8 cellular contexts compared by ENCODE assay signal in the genomic region with DNA sequence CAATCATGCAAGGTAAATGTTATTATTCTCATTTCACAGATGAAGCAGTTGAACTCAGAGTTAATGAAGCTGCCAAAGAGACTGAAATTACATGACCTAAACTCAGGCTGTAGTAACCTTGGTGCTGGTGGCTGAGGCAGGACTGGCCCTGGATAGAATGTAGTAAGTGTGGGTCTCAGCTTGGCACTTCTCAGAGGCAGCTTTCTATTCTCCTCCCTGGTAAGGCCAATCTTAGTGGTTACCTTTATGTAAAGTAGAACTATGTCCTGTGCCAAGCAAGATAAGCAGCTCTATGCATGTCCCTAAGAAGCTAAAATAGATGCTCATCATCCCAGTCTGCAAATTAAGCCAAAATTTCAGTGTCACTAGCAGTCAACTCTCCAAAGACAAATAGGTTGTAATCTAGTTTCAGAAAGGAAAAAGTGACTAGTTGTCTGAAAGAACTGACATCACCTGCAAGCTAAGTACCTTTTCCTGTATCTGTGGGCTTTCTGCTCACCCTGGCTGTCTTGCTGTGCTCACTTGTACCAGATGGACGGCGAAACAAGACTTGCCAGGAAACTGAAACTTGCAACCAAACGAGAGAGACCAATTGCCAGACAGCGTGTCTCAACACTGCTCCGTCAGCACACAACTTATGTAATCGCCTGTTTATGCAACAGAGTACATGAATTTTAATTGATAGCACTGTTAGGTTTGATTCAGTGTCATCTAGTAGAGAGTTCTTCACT. TPM values are rescaled to one million over a fixed set of nuclear protein-coding genes. Genes with fewer than 3 reads are reported as not detected.
DNase-seq lines count a peak whose midpoint lies in the region; ATAC-seq and TF ChIP-seq lines count a peak whose summit lies in the region.

No MANE protein-coding gene starts in this region.

- peak; percentile 6 to 70 (median 19) for DNase-seq in CD8-positive, alpha-beta memory T cell
- DNase-seq in MM.1S (peak; percentile 96), activated T-helper 1 cell treated with Interleukin-2 at 50 U/mL for 16 hours (ENCODE audit: low read depth) (peak; percentile 2), right cardiac atrium (peak; percentile 27 to 66 (median 39)), nephron progenitor cell (no peak), NCI-H510A treated with DMSO at 0.1 percent for 48 hours (lab: John Stamatoyannopoulos, UW) (no peak)
- peak; percentile 14 to 42 for DNase-seq in stimulated activated CD8-positive, alpha-beta memory T cell treated with anti-CD3 and anti-CD28 coated beads, Interleukin-15, amount 100 ng/mL, for 4 hours (ENCODE audit: low read depth in 2 of 2)

- no peak overlapping the region for H3K9ac ChIP-seq in MM.1S (ENCODE audit: low read length)

- WGBS in right cardiac atrium, result 59% methylated on average over 6 of the region's 6 CpGs

- peak overlapping the region; percentile 31 for H3K4me3 ChIP-seq in CD8-positive, alpha-beta memory T cell (ENCODE audit: low read length)
- H3K4me3 ChIP-seq in MM.1S (ENCODE audit: low read length), result no peak overlapping the region
- H3K4me3 ChIP-seq in right cardiac atrium (ENCODE audit: low read length), result no peak overlapping the region

- H3K4me2 ChIP-seq in MM.1S (ENCODE audit: low read depth, low read length), result peak overlapping the region; percentile 13; the same call in 1 of the 2 replicates

- POLR2A ChIA-PET in CD8-positive, alpha-beta memory T cell (lab: Charles Lee), result no interaction called here

- peaks cover 22% of the 10 kb centered on the region for H3F3A ChIP-seq in MM.1S (ENCODE audit: insufficient read depth, low read length)

- no peaks in the 10 kb centered on the region for H4K20me1 ChIP-seq in MM.1S (ENCODE audit: insufficient read depth, low read length)

- ATAC-seq in GM21526 (IDR thresholded peaks at IDR 0.05; ENCODE audit: low FRiP score, unreplicated experiment) (peak; percentile 98), right cardiac atrium (peak; percentile 51 to 78)

- no peak overlapping the region for H2AFZ ChIP-seq in MM.1S (ENCODE audit: low read length)

- H3K4me1 ChIP-seq in CD8-positive, alpha-beta memory T cell (ENCODE audit: insufficient read depth, low read length), result peaks cover 8% of the 10 kb centered on the region
- H3K4me1 ChIP-seq in MM.1S (ENCODE audit: low read length), result peaks cover 22% of the 10 kb centered on the region
- no peaks in the 10 kb centered on the region for H3K4me1 ChIP-seq in right cardiac atrium (ENCODE audit: control insufficient read depth, insufficient read depth, low read length)

- H3K9me3 Mint-ChIP-seq in CD8-positive, alpha-beta memory T cell, result no peaks in the 10 kb centered on the region
- no peaks in the 10 kb centered on the region for H3K9me3 Mint-ChIP-seq in nephron progenitor cell

- H3K4me3 Mint-ChIP-seq in CD8-positive, alpha-beta memory T cell, result peak overlapping the region; percentile 55 to 80 (median 75)
- no peak overlapping the region for H3K4me3 Mint-ChIP-seq in nephron progenitor cell

- H3K27me3 ChIP-seq in CD8-positive, alpha-beta memory T cell (ENCODE audit: insufficient read depth, low read length, poor library complexity, severe bottlenecking), result no peaks in the 10 kb centered on the region
- H3K27me3 ChIP-seq in MM.1S (replicated peaks; ENCODE audit: insufficient read depth, low read length) (peaks cover 30% of the 10 kb centered on the region), right cardiac atrium (ENCODE audit: control insufficient read depth, insufficient read depth) (no peaks in the 10 kb centered on the region)

- CTCF ChIA-PET in CD8-positive, alpha-beta memory T cell (lab: Charles Lee), result interaction anchor here (1.3 kb wide), 1 partner anchor 229 kb away, joined by 4 read pairs; no protein-coding TSS in a partner anchor

- peaks cover 15% of the 10 kb centered on the region in 3 donors for H3K4me1 Mint-ChIP-seq in CD8-positive, alpha-beta memory T cell
- no peaks in the 10 kb centered on the region for H3K4me1 Mint-ChIP-seq in nephron progenitor cell

- peak overlapping the region; percentile 61 to 92 (median 74) for H3K27ac Mint-ChIP-seq in CD8-positive, alpha-beta memory T cell
- H3K27ac Mint-ChIP-seq in nephron progenitor cell, result no peak overlapping the region

- no peaks in the 10 kb centered on the region for H3K36me3 ChIP-seq in CD8-positive, alpha-beta memory T cell (ENCODE audit: insufficient read depth, low read length)
- H3K36me3 ChIP-seq in MM.1S (replicated peaks; ENCODE audit: insufficient read depth, low read length), result no peaks in the 10 kb centered on the region

- H3K27ac ChIP-seq in CD8-positive, alpha-beta memory T cell (ENCODE audit: low read depth, low read length), result no peak overlapping the region
- peak overlapping the region; percentile 50; the same call in 1 of the 2 replicates for H3K27ac ChIP-seq in MM.1S (ENCODE audit: low read length)
- no peak overlapping the region for H3K27ac ChIP-seq in right cardiac atrium (ENCODE audit: low read length)

- H3K9me2 ChIP-seq in MM.1S (replicated peaks; ENCODE audit: insufficient read depth, low read length), result no peaks in the 10 kb centered on the region

- TF ChIP-seq CTCF in MM.1S (IDR thresholded peaks at IDR 0.05; ENCODE audit: low read length), result no peak
- TF ChIP-seq CTCF in nephron progenitor cell (IDR thresholded peaks at IDR 0.05), result no peak

- H3K9me3 ChIP-seq in CD8-positive, alpha-beta memory T cell (ENCODE audit: low read length), result no peaks in the 10 kb centered on the region
- H3K9me3 ChIP-seq in MM.1S (replicated peaks; ENCODE audit: insufficient read depth, low read length), result no peaks in the 10 kb centered on the region
- no peaks in the 10 kb centered on the region for H3K9me3 ChIP-seq in right cardiac atrium (ENCODE audit: control insufficient read depth, low read length)

- peaks cover 3 to 9% of the 10 kb centered on the region in 2 donors for H3K27me3 Mint-ChIP-seq in CD8-positive, alpha-beta memory T cell
- H3K27me3 Mint-ChIP-seq in nephron progenitor cell (ENCODE audit: low read depth, poor library complexity), result peaks cover 18% of the 10 kb centered on the region

- H3K36me3 Mint-ChIP-seq in CD8-positive, alpha-beta memory T cell, result no peaks in the 10 kb centered on the region
- no peaks in the 10 kb centered on the region for H3K36me3 Mint-ChIP-seq in nephron progenitor cell (ENCODE audit: low read depth)

- intact Hi-C loops in right cardiac atrium (cut with DNase I), result no loop called here

- H3K79me2 ChIP-seq in MM.1S (ENCODE audit: low read length), result no peaks in the 10 kb centered on the region

RNA-seq across cellular contexts. Expression of gene CH25H, which starts 43.7 kb away (rescaled TPM):
- not detected for total RNA-seq in CD8-positive, alpha-beta memory T cell
- polyA plus RNA-seq in CD8-positive, alpha-beta memory T cell, result 0.24 TPM
- total RNA-seq in right cardiac atrium, result under 1 TPM; 0.24 to 0.67 (median 0.50) TPM
- 1.8 TPM for polyA plus RNA-seq in right cardiac atrium

Comparison
In these comparisons a context has a peak if more than half of its experiments do, and no peak if none do; other contexts are left out.
1. DNase-seq: peak in CD8-positive, alpha-beta memory T cell (5 of 5), MM.1S (single experiment), activated T-helper 1 cell treated with Interleukin-2 at 50 U/mL for 16 hours (single experiment), right cardiac atrium (3 of 3) and stimulated activated CD8-positive, alpha-beta memory T cell treated with anti-CD3 and anti-CD28 coated beads, Interleukin-15, amount 100 ng/mL, for 4 hours (2 of 2); none in nephron progenitor cell (single experiment) and NCI-H510A treated with DMSO at 0.1 percent for 48 hours (single experiment).